In the genomic region with DNA sequence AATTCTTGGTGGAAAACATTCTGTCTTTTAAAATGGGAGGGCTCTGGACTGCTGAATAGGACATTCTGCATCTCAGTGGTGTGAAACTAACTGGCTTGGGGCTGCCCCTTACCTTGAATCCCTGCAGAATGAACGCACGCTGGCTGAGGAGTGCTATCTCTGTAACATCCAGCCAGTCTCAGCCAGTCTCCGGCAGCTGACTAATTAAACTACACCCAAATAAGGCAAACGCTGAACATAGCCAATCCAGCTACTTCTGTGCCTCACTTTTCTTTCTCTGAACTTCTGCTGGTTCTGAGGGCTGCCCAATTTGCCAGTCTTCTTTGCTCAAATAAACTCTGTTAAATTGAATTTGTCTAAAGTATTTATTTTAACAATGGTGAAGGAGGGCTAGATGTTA, we compare ENCODE assay signal across 18 cellular contexts.
"Had no signal": no experiment of that assay in that cellular context is flagged by ENCODE, and none has a peak within 500 bp of the region (broad histone marks: within the 10 kb centered on the region; RNA-seq: fewer than 3 reads in every experiment).

No MANE protein-coding gene starts in this region.

- H3K9me3 ChIP-seq: prostate gland, sigmoid colon, upper lobe of left lung had no signal

- H3K9me3 Mint-ChIP-seq: activated naive CD4-positive, alpha-beta T cell treated with anti-CD3 and anti-CD28 coated beads, Interleukin-2, amount 10 ng/mL, durations not matched to agents 7 days and 5 days; endodermal cell; immature natural killer cell had no signal

- DNase-seq: activated CD4-positive, alpha-beta T cell treated with anti-CD3 and anti-CD28 coated beads for 48 hours; activated CD8-positive, alpha-beta memory T cell treated with anti-CD3 and anti-CD28 coated beads for 24 hours; activated naive CD4-positive, alpha-beta T cell treated with anti-CD3 and anti-CD28 coated beads, Interleukin-2, amount 10 ng/mL, durations not matched to agents 7 days and 5 days; cerebellar nuclear complex; dermis blood vessel endothelial cell; endodermal cell; immature natural killer cell; naive thymus-derived CD4-positive, alpha-beta T cell; nucleus accumbens; sigmoid colon; stimulated activated CD4-positive, alpha-beta T cell treated with anti-CD3 and anti-CD28 coated beads, Interleukin-12 subunit alpha, Interleukin-12 subunit beta, amount 100 ng/mL, for 4 hours; stimulated activated naive CD4-positive, alpha-beta T cell treated with Interleukin-2 at 50 U/mL for 16 hours; T-cell; T1000; upper lobe of left lung; WERI-Rb-1 had no signal

- H3K27ac ChIP-seq: prostate gland, upper lobe of left lung, WERI-Rb-1 had no signal

- H3K36me3 Mint-ChIP-seq: activated naive CD4-positive, alpha-beta T cell treated with anti-CD3 and anti-CD28 coated beads, Interleukin-2, amount 10 ng/mL, durations not matched to agents 7 days and 5 days; immature natural killer cell; naive thymus-derived CD4-positive, alpha-beta T cell; T-cell had no signal

- H3K27me3 ChIP-seq: sigmoid colon, upper lobe of left lung had no signal

- H3K4me1 Mint-ChIP-seq: activated naive CD4-positive, alpha-beta T cell treated with anti-CD3 and anti-CD28 coated beads, Interleukin-2, amount 10 ng/mL, durations not matched to agents 7 days and 5 days; T-cell had no signal

- H3K36me3 ChIP-seq: prostate gland, sigmoid colon, upper lobe of left lung, WERI-Rb-1 had no signal

- H3K4me3 ChIP-seq: lung, prostate gland, sigmoid colon, upper lobe of left lung had no signal

- H3K4me3 Mint-ChIP-seq: activated naive CD4-positive, alpha-beta T cell treated with anti-CD3 and anti-CD28 coated beads, Interleukin-2, amount 10 ng/mL, durations not matched to agents 7 days and 5 days; endodermal cell; immature natural killer cell; naive thymus-derived CD4-positive, alpha-beta T cell; T-cell had no signal

- H3K4me1 ChIP-seq: prostate gland, upper lobe of left lung had no signal

- H3K27ac Mint-ChIP-seq: activated naive CD4-positive, alpha-beta T cell treated with anti-CD3 and anti-CD28 coated beads, Interleukin-2, amount 10 ng/mL, durations not matched to agents 7 days and 5 days; endodermal cell; immature natural killer cell; naive thymus-derived CD4-positive, alpha-beta T cell; T-cell had no signal

- ATAC-seq: naive thymus-derived CD4-positive, alpha-beta T cell; T-cell had no signal
